In genomic region chr14:101369916-101370592, GRCh38 we compare ENCODE assay signal across 20 cellular contexts.
"Had no signal": no experiment of that assay in that cellular context is flagged by ENCODE, and none has a peak within 500 bp of the region (broad histone marks: within the 10 kb centered on the region; RNA-seq: fewer than 3 reads in every experiment).

No MANE protein-coding gene starts in this region.

- H3K9me3 ChIP-seq: gastrocnemius medialis, heart left ventricle, mucosa of descending colon, right atrium auricular region, transverse colon had no signal

- H3K9me3 Mint-ChIP-seq: activated naive CD8-positive, alpha-beta T cell treated with anti-CD3 and anti-CD28 coated beads, Interleukin-2, amount 10 ng/mL, durations not matched to agents 7 days and 5 days; immature natural killer cell; naive thymus-derived CD4-positive, alpha-beta T cell; T-helper 1 cell treated with Interleukin-12 subunit alpha and Interleukin-12 subunit beta and Interleukin-4 antibody, amounts not matched to agents 30 μg/mL and 1 μg/mL, for 36 hours had no signal

- H3K4me1 Mint-ChIP-seq: activated naive CD8-positive, alpha-beta T cell treated with anti-CD3 and anti-CD28 coated beads, Interleukin-2, amount 10 ng/mL, durations not matched to agents 7 days and 5 days; immature natural killer cell; naive thymus-derived CD4-positive, alpha-beta T cell had no signal

- H3K4me3 Mint-ChIP-seq: activated naive CD8-positive, alpha-beta T cell treated with anti-CD3 and anti-CD28 coated beads, Interleukin-2, amount 10 ng/mL, durations not matched to agents 7 days and 5 days; immature natural killer cell; naive thymus-derived CD4-positive, alpha-beta T cell; T-helper 1 cell treated with Interleukin-12 subunit alpha and Interleukin-12 subunit beta and Interleukin-4 antibody, amounts not matched to agents 30 μg/mL and 1 μg/mL, for 36 hours had no signal

- H3K36me3 Mint-ChIP-seq: activated naive CD8-positive, alpha-beta T cell treated with anti-CD3 and anti-CD28 coated beads, Interleukin-2, amount 10 ng/mL, durations not matched to agents 7 days and 5 days; immature natural killer cell; naive thymus-derived CD4-positive, alpha-beta T cell had no signal

- ATAC-seq: gastrocnemius medialis; heart left ventricle; left colon; mucosa of descending colon; naive thymus-derived CD4-positive, alpha-beta T cell had no signal

- H3K4me3 ChIP-seq: gastrocnemius medialis, heart left ventricle, mucosa of descending colon, right atrium auricular region, skin epidermis, transverse colon had no signal

- H3K4me1 ChIP-seq: gastrocnemius medialis, heart left ventricle, right atrium auricular region had no signal

- H3K27ac Mint-ChIP-seq: activated naive CD8-positive, alpha-beta T cell treated with anti-CD3 and anti-CD28 coated beads, Interleukin-2, amount 10 ng/mL, durations not matched to agents 7 days and 5 days; immature natural killer cell; naive thymus-derived CD4-positive, alpha-beta T cell; T-helper 1 cell treated with Interleukin-12 subunit alpha and Interleukin-12 subunit beta and Interleukin-4 antibody, amounts not matched to agents 30 μg/mL and 1 μg/mL, for 36 hours had no signal

- H3K36me3 ChIP-seq: gastrocnemius medialis, heart left ventricle, right atrium auricular region, transverse colon had no signal

- H3K27me3 ChIP-seq: right atrium auricular region, transverse colon had no signal

- H3K27ac ChIP-seq: epithelial cell of prostate, heart left ventricle, right atrium auricular region, skin epidermis had no signal

- DNase-seq: activated CD4-positive, alpha-beta T cell treated with anti-CD3 and anti-CD28 coated beads for 4 hours; activated CD8-positive, alpha-beta memory T cell treated with anti-CD3 and anti-CD28 coated beads for 24 hours; activated gamma-delta T cell treated with Interleukin-2 at 50 U/mL for 16 hours; activated naive CD8-positive, alpha-beta T cell treated with anti-CD3 and anti-CD28 coated beads, Interleukin-2, amount 10 ng/mL, durations not matched to agents 7 days and 5 days; cerebellar nuclear complex; dermis blood vessel endothelial cell; heart left ventricle; immature natural killer cell; left colon; mucosa of descending colon; naive thymus-derived CD4-positive, alpha-beta T cell; stimulated activated CD4-positive, alpha-beta T cell treated with anti-CD3 and anti-CD28 coated beads, Interleukin-15, amount 100 ng/mL, for 24 hours; stimulated activated CD4-positive, alpha-beta T cell treated with anti-CD3 and anti-CD28 coated beads, Interleukin-4, amount 100 ng/mL, for 24 hours; stimulated activated naive CD4-positive, alpha-beta T cell; transverse colon had no signal
